8 cellular contexts compared by ENCODE assay signal in genomic region chr15:25658560-25658959, GRCh38.
"Had no signal": no experiment of that assay in that cellular context is flagged by ENCODE, and none has a peak within 500 bp of the region (broad histone marks: within the 10 kb centered on the region; RNA-seq: fewer than 3 reads in every experiment).

No MANE protein-coding gene starts in this region.

- H2AFZ ChIP-seq: GM23248 had no signal

- H3K27ac ChIP-seq: GM23248 had no signal

- DNase-seq: GM23248, GOT3, H7, HFFc6 had no signal

- H3K27ac Mint-ChIP-seq: HFFc6, IgD-negative memory B cell had no signal

- H3K36me3 ChIP-seq: HAP-1 had no signal

- H3K9ac ChIP-seq: GM23248 had no signal

- H3K9me3 Mint-ChIP-seq: HFFc6 had no signal

- H3K4me1 Mint-ChIP-seq: IgD-negative memory B cell had no signal

- H3K9me3 ChIP-seq: HAP-1 had no signal

- ATAC-seq: HCT116, HepG2 had no signal

- H3K4me3 ChIP-seq: GM23248, HAP-1 had no signal

- H3K36me3 Mint-ChIP-seq: IgD-negative memory B cell had no signal

- FAIRE-seq: HepG2 had no signal

- H3K4me3 Mint-ChIP-seq: HFFc6 had no signal
